25 cellular contexts compared by ENCODE assay signal in genomic region chr14:52748647-52749292, GRCh38.
"Had no signal": no experiment of that assay in that cellular context is flagged by ENCODE, and none has a peak within 500 bp of the region (broad histone marks: within the 10 kb centered on the region; RNA-seq: fewer than 3 reads in every experiment).

No MANE protein-coding gene starts in this region.

- H3K9me3 ChIP-seq: breast epithelium, heart left ventricle, right atrium auricular region, testis, transverse colon had no signal

- FAIRE-seq: kidney had no signal

- H3K27me3 Mint-ChIP-seq: activated CD4-positive, alpha-beta T cell treated with anti-CD3 and anti-CD28 coated beads for 36 hours; naive B cell; stimulated activated naive B cell treated with anti-CD40 and anti-IgM and Interleukin-4, amounts not matched to agents 10 μg/mL and 1 μg/mL and 100 μg/mL, for 72 hours had no signal

- ATAC-seq: activated CD4-positive, alpha-beta T cell treated with anti-CD3 and anti-CD28 coated beads for 36 hours; activated naive CD4-positive, alpha-beta T cell treated with anti-CD3 and anti-CD28 coated beads, Interleukin-2, amount 50 U/mL, for 72 hours; activated T-cell treated with anti-CD3 and anti-CD28 coated beads, Interleukin-2, amount 50 U/mL, for 72 hours; esophagus mucosa; heart left ventricle; left colon; stimulated activated naive B cell treated with anti-CD40 and anti-IgM and Interleukin-4, amounts not matched to agents 10 μg/mL and 1 μg/mL and 100 μg/mL, for 72 hours had no signal

- H3K4me3 ChIP-seq: breast epithelium, heart left ventricle, right atrium auricular region, testis, transverse colon had no signal

- H3K4me1 Mint-ChIP-seq: mesothelial cell of epicardium; neural crest cell; stimulated activated naive B cell treated with anti-CD40 and anti-IgM and Interleukin-4, amounts not matched to agents 10 μg/mL and 1 μg/mL and 100 μg/mL, for 72 hours had no signal

- H3K27me3 ChIP-seq: breast epithelium, heart left ventricle, right atrium auricular region, testis, transverse colon had no signal

- H3K27ac ChIP-seq: breast epithelium, heart left ventricle, right atrium auricular region, testis, transverse colon had no signal

- H3K27ac Mint-ChIP-seq: activated CD4-positive, alpha-beta T cell treated with anti-CD3 and anti-CD28 coated beads for 36 hours; activated naive CD4-positive, alpha-beta T cell treated with anti-CD3 and anti-CD28 coated beads, Interleukin-2, amount 50 U/mL, for 72 hours; activated T-cell treated with anti-CD3 and anti-CD28 coated beads, Interleukin-2, amount 50 U/mL, for 72 hours; mesothelial cell of epicardium had no signal

- H3K4me1 ChIP-seq: breast epithelium, heart left ventricle, right atrium auricular region, testis, transverse colon had no signal

- H3K9me3 Mint-ChIP-seq: activated naive CD4-positive, alpha-beta T cell treated with anti-CD3 and anti-CD28 coated beads, Interleukin-2, amount 50 U/mL, for 72 hours; activated T-cell treated with anti-CD3 and anti-CD28 coated beads, Interleukin-2, amount 50 U/mL, for 72 hours; immature natural killer cell; mesothelial cell of epicardium; naive B cell; neural crest cell; stimulated activated naive B cell treated with anti-CD40 and anti-IgM and Interleukin-4, amounts not matched to agents 10 μg/mL and 1 μg/mL and 100 μg/mL, for 72 hours had no signal

- DNase-seq: activated CD4-positive, alpha-beta T cell treated with anti-CD3 and anti-CD28 coated beads for 36 hours; activated CD4-positive, CD25-positive, alpha-beta regulatory T cell; activated naive CD4-positive, alpha-beta T cell; activated T-cell treated with anti-CD3 and anti-CD28 coated beads for 4 hours; activated T-cell treated with anti-CD3 and anti-CD28 coated beads, Interleukin-2, amount 50 U/mL, for 72 hours; central memory CD4-positive, alpha-beta T cell; foreskin fibroblast; heart left ventricle; hypothalamus; immature natural killer cell; kidney; left colon; naive B cell; occipital lobe; stimulated activated CD4-positive, alpha-beta T cell treated with anti-CD3 and anti-CD28 coated beads, Interleukin-15, amount 100 ng/mL, for 24 hours; stimulated activated CD4-positive, alpha-beta T cell treated with anti-CD3 and anti-CD28 coated beads, Interleukin-2, amount 100 ng/mL, for 24 hours; stimulated activated naive B cell treated with anti-CD40 and anti-IgM and Interleukin-4, amounts not matched to agents 10 μg/mL and 1 μg/mL and 100 μg/mL, for 72 hours; testis; transverse colon had no signal

- H3K4me3 Mint-ChIP-seq: activated CD4-positive, alpha-beta T cell treated with anti-CD3 and anti-CD28 coated beads for 36 hours; activated T-cell treated with anti-CD3 and anti-CD28 coated beads, Interleukin-2, amount 50 U/mL, for 72 hours; immature natural killer cell; mesothelial cell of epicardium; naive B cell; neural crest cell; stimulated activated naive B cell treated with anti-CD40 and anti-IgM and Interleukin-4, amounts not matched to agents 10 μg/mL and 1 μg/mL and 100 μg/mL, for 72 hours had no signal
